Comparison of ENCODE assay signal across 8 cellular contexts in genomic region chr6:3913077-3913957, GRCh38.
A peak's percentile ranks its signal among the peaks of the same experiment; 100 is the strongest.
DNase-seq lines count a peak whose midpoint lies in the region; ATAC-seq, FAIRE-seq and TF ChIP-seq lines count a peak whose summit lies in the region.

No MANE protein-coding gene starts in this region.

- TF ChIP-seq CTCF in RWPE1 (conservative IDR thresholded peaks at IDR 0.05; ENCODE audit: low read depth), result no peak
- TF ChIP-seq CTCF in gastroesophageal sphincter (IDR thresholded peaks at IDR 0.05), result no peak
- no peak for TF ChIP-seq CTCF in retinal pigment epithelial cell (conservative IDR thresholded peaks at IDR 0.05; ENCODE audit: low read depth, low read length)

- FAIRE-seq in GM12892 (lab: Jason Lieb, UNC), result no peak

- POLR2A ChIA-PET in RWPE1 (lab: Yijun Ruan, JAX; ENCODE audit: low non-redundant PET), result no interaction called here

- H3K27ac ChIP-seq in RWPE1 (no peak overlapping the region; the same call in 1 of the 2 replicates), gastroesophageal sphincter (peak overlapping the region; percentile 85 to 100 (median 86))

- WGBS in gastroesophageal sphincter (ENCODE audit: low coverage in 1 of 2), 2 donors, result 12 to 15% methylated on average over 5 of the region's 6 CpGs

- H3K9me3 ChIP-seq in gastroesophageal sphincter, result no peaks in the 10 kb centered on the region

- ATAC-seq in gastroesophageal sphincter (peak; percentile 94), GM21529 (IDR thresholded peaks at IDR 0.05; ENCODE audit: unreplicated experiment) (no peak)

- CTCF ChIA-PET in RWPE1 (lab: Yijun Ruan, JAX), result interaction anchor here (0.6 to 1.5 kb wide), 7 partner anchors 14 to 606 kb away, joined by 3 to 10 read pairs (median 3); no protein-coding TSS in a partner anchor

- no peaks in the 10 kb centered on the region for H3K27me3 ChIP-seq in gastroesophageal sphincter

- no peaks in the 10 kb centered on the region for H3K36me3 ChIP-seq in gastroesophageal sphincter

- TF ChIP-seq EP300 in gastroesophageal sphincter (IDR thresholded peaks at IDR 0.05), result peak; percentile 35

- H3K4me1 ChIP-seq in gastroesophageal sphincter, result peaks cover 23 to 40% (median 25%) of the 10 kb centered on the region in 3 donors

- H3K4me3 ChIP-seq in gastroesophageal sphincter (no peak overlapping the region), retinal pigment epithelial cell (ENCODE audit: low read length) (no peak overlapping the region)

- DNase-seq in GM04503 (ENCODE audit: low read depth) (peak; percentile 96), RWPE1 (ENCODE audit: low spot score) (peak; percentile 95), retinal pigment epithelial cell (ENCODE audit: low read depth) (peak; percentile 95), GM12892 (ENCODE audit: insufficient read length) (no peak), 8988T (no peak)
- DNase-seq in activated CD4-positive, alpha-beta T cell treated with anti-CD3 and anti-CD28 coated beads, Interleukin-2, amount 50 U/mL, for 1 hour, result no peak

- no peak for TF ChIP-seq POLR2A in gastroesophageal sphincter (IDR thresholded peaks at IDR 0.05)
- TF ChIP-seq POLR2A in GM12892 (IDR thresholded peaks at IDR 0.05; ENCODE audit: low read depth, low read length), result no peak

Comparison
In these comparisons a context has a peak if more than half of its experiments do, and no peak if none do; other contexts are left out.
1. DNase-seq: peak in GM04503 (single experiment), RWPE1 (single experiment) and retinal pigment epithelial cell (single experiment); none in GM12892 (single experiment), activated CD4-positive, alpha-beta T cell treated with anti-CD3 and anti-CD28 coated beads, Interleukin-2, amount 50 U/mL, for 1 hour (single experiment) and 8988T (single experiment).